Comparison of ENCODE assay signal across 9 cellular contexts in the genomic region with DNA sequence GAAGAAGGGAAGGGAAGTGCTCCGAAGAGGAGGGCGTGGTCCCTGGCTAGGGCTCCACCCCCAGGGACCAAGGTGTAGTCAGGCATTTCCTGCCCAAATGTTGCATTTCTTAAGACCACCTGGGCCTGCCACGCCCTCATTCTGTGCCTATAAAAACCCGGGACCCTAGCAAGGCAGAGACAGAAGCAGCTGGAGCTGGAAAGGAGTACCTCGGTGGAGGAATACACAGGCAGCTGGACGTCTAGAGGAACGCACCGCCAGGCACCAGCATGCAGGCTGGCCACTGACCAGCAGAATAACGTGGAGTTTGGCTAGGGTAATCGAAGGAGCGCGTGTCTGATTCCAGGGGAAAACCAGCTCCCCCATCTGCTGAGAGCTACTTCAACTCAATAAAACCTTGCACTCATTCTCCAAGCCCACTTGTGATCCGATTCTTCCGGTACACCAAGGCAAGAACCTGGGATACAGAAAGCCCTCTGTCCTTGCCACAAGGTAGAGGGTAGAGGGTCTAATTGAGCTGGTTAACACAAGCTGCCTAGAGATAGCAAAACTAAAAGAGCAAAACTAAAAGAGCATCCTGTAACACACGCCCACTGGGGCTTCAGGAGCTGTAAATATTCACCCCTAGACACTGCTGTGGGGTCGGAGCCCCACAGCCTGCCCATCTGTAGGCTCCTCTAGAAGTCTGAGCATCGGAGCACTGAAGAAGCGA. TPM values are rescaled to one million over a fixed set of nuclear protein-coding genes. Genes with fewer than 3 reads are reported as not detected.
DNase-seq lines count a peak whose midpoint lies in the region; ATAC-seq and TF ChIP-seq lines count a peak whose summit lies in the region.
"Had no signal": no experiment of that assay in that cellular context is flagged by ENCODE, and none has a peak within 500 bp of the region (broad histone marks: within the 10 kb centered on the region; RNA-seq: fewer than 3 reads in every experiment).

No MANE protein-coding gene starts in this region.

- H3K4me1 Mint-ChIP-seq in osteocyte (ENCODE audit: unreplicated experiment) = peaks cover 6% of the 10 kb centered on the region

- TF ChIP-seq CTCF in fibroblast of lung (conservative IDR thresholded peaks at IDR 0.05 in 1 of 2, IDR thresholded peaks at IDR 0.05 in 1 of 2; ENCODE audit: low read depth in 1 of 2, low read length in 2 of 2) (no peak), osteocyte (IDR thresholded peaks at IDR 0.05) (no peak)

- H2AFZ ChIP-seq in Karpas-422 (ENCODE audit: low read length) (no peak overlapping the region), fibroblast of lung (ENCODE audit: low read length) (peak overlapping the region; percentile 2)

- peak overlapping the region; percentile 6 for H3K4me2 ChIP-seq in Karpas-422 (ENCODE audit: low read depth, low read length, poor library complexity, severe bottlenecking)
- peak overlapping the region; percentile 44 for H3K4me2 ChIP-seq in fibroblast of lung (ENCODE audit: extremely low read depth, insufficient read depth, low read length)
- H3K4me2 ChIP-seq: KMS-11 had no signal

- no peaks in the 10 kb centered on the region for H3K9me3 ChIP-seq in Karpas-422 (ENCODE audit: low read length)
- H3K9me3 ChIP-seq in fibroblast of lung (ENCODE audit: control insufficient read depth, insufficient read depth, low read depth, low read length) = no peaks in the 10 kb centered on the region

- H3K4me3 ChIP-seq in Karpas-422 (ENCODE audit: low read length) (no peak overlapping the region), fibroblast of lung (replicated peaks in 1 of 4; ENCODE audit: control extremely low read depth in 1 of 4, insufficient read depth in 1 of 4, low read depth in 3 of 4, low read length in 4 of 4) (peak overlapping the region in 1 of 4 experiments; percentile 28)

- H3K79me2 ChIP-seq in Karpas-422 (ENCODE audit: low read length) (no peaks in the 10 kb centered on the region), fibroblast of lung (ENCODE audit: control insufficient read depth, insufficient read depth, low read length) (no peaks in the 10 kb centered on the region)

- DNase-seq in Karpas-422 (peak; percentile 61), UCSD-AML1 (lab: John Stamatoyannopoulos, UW; ENCODE audit: unreplicated experiment) (peak; percentile 11), fibroblast of lung (ENCODE audit: low read depth in 2 of 2) (no peak), osteocyte (ENCODE audit: extremely low spot score, unreplicated experiment) (peak; percentile 62)
- no peak for DNase-seq in activated effector memory CD4-positive, alpha-beta T cell treated with anti-CD3 and anti-CD28 coated beads, Interleukin-2, amount 50 U/mL, for 16 hours

- ATAC-seq in GM19452 (IDR thresholded peaks at IDR 0.05; ENCODE audit: unreplicated experiment) = no peak
- no peak for ATAC-seq in GM21528 (IDR thresholded peaks at IDR 0.05; ENCODE audit: low FRiP score, unreplicated experiment)
- no peak for ATAC-seq in HG02938 (IDR thresholded peaks at IDR 0.05; ENCODE audit: unreplicated experiment)

- H3K27ac ChIP-seq in Karpas-422 (ENCODE audit: low read length) = no peak overlapping the region
- no peak overlapping the region for H3K27ac ChIP-seq in fibroblast of lung (ENCODE audit: insufficient read depth, low read length)
- H3K27ac ChIP-seq: KMS-11 had no signal

- H3K9ac ChIP-seq in Karpas-422 (ENCODE audit: low read length) (no peak overlapping the region), fibroblast of lung (ENCODE audit: insufficient read depth, low read length) (no peak overlapping the region)
- H3K9ac ChIP-seq: KMS-11 had no signal

- no peaks in the 10 kb centered on the region for H3K9me3 Mint-ChIP-seq in osteocyte (ENCODE audit: unreplicated experiment)

- H3K4me1 ChIP-seq in Karpas-422 (ENCODE audit: low read length) (peaks cover 9% of the 10 kb centered on the region), fibroblast of lung (ENCODE audit: control insufficient read depth, extremely low read depth, insufficient read depth, low read length) (no peaks in the 10 kb centered on the region)

- peak overlapping the region; percentile 68 for H3K4me3 Mint-ChIP-seq in osteocyte (ENCODE audit: unreplicated experiment)

- H3K36me3 Mint-ChIP-seq in osteocyte (ENCODE audit: unreplicated experiment) = no peaks in the 10 kb centered on the region

- no peaks in the 10 kb centered on the region for H3K9me2 ChIP-seq in Karpas-422 (replicated peaks; ENCODE audit: insufficient read depth, low read length)

- H3K27me3 Mint-ChIP-seq in osteocyte (ENCODE audit: unreplicated experiment) = no peaks in the 10 kb centered on the region

- H3K27me3 ChIP-seq in Karpas-422 (ENCODE audit: low read length) (no peaks in the 10 kb centered on the region), fibroblast of lung (ENCODE audit: control insufficient read depth, insufficient read depth, low read length) (no peaks in the 10 kb centered on the region)

- H3K27ac Mint-ChIP-seq in osteocyte (ENCODE audit: unreplicated experiment) = no peak overlapping the region

- no peaks in the 10 kb centered on the region for H3K36me3 ChIP-seq in Karpas-422 (ENCODE audit: insufficient read depth, low read length)
- H3K36me3 ChIP-seq in fibroblast of lung (ENCODE audit: control insufficient read depth, insufficient read depth, low read length) = no peaks in the 10 kb centered on the region

- H4K20me1 ChIP-seq in Karpas-422 (ENCODE audit: insufficient read depth, low read depth, low read length) (no peaks in the 10 kb centered on the region), fibroblast of lung (ENCODE audit: control insufficient read depth, extremely low read depth, insufficient read depth, low read length) (no peaks in the 10 kb centered on the region)

RNA-seq across cellular contexts. Expression of gene CFL2, which starts 21.0 kb away (rescaled TPM):
- total RNA-seq in Karpas-422 (2014; rRNA removed; shearing (Covaris generic); ENCODE audit: low replicate concordance) = 6.1 and 19.0 TPM in 2 replicates
- total RNA-seq in fibroblast of lung (61.1 and 147 TPM in 2 replicates), osteocyte (42.0 and 47.0 TPM in 2 replicates)
- 282 and 362 TPM in 2 replicates for polyA plus RNA-seq in fibroblast of lung
- 212 and 265 TPM in 2 replicates for polyA plus RNA-seq in fibroblast of lung (2012)
- 19.8 and 27.3 TPM in 2 replicates for polyA minus RNA-seq in fibroblast of lung (ENCODE audit: low replicate concordance)

Comparison
In these comparisons a context has a peak if more than half of its experiments do, and no peak if none do; other contexts are left out.
1. DNase-seq: peak in Karpas-422 (single experiment), UCSD-AML1 (single experiment) and osteocyte (single experiment); none in fibroblast of lung (0 of 2) and activated effector memory CD4-positive, alpha-beta T cell treated with anti-CD3 and anti-CD28 coated beads, Interleukin-2, amount 50 U/mL, for 16 hours (single experiment).